In genomic region chr1:24925963-24926362, GRCh38 we compare ENCODE assay signal across 1 cellular context.
TF ChIP-seq lines count a peak whose summit lies in the region.

No MANE protein-coding gene starts in this region.

TF ChIP-seq in IMR-90, 13 proteins besides CTCF, POLR2A, EP300 and RAD21:
- TF ChIP-seq MXI1 (IDR thresholded peaks at IDR 0.05; ENCODE audit: borderline replicate concordance, low read depth, low read length) = no peak
- TF ChIP-seq USF2 (IDR thresholded peaks at IDR 0.05; ENCODE audit: low read depth, low read length) = no peak
- TF ChIP-seq BHLHE40 (IDR thresholded peaks at IDR 0.05; ENCODE audit: low read depth, low read length) = no peak
- no peak for TF ChIP-seq RFX5 (IDR thresholded peaks at IDR 0.05; ENCODE audit: low read depth, low read length)
- TF ChIP-seq CEBPB (IDR thresholded peaks at IDR 0.05; ENCODE audit: low read depth, low read length) = no peak
- no peak for TF ChIP-seq SMC3 (IDR thresholded peaks at IDR 0.05; ENCODE audit: low read depth, low read length)
- TF ChIP-seq ELK1 (IDR thresholded peaks at IDR 0.05; ENCODE audit: borderline replicate concordance, low read depth, low read length) = no peak
- no peak for TF ChIP-seq MAZ (IDR thresholded peaks at IDR 0.05; ENCODE audit: borderline replicate concordance, low read depth, low read length)
- no peak for TF ChIP-seq NFE2L2 (IDR thresholded peaks at IDR 0.05; ENCODE audit: low read depth, low read length)
- no peak for TF ChIP-seq FOS (IDR thresholded peaks at IDR 0.05; ENCODE audit: low read depth, low read length)
- no peak for TF ChIP-seq RCOR1 (IDR thresholded peaks at IDR 0.05; ENCODE audit: insufficient replicate concordance, low read length)
- TF ChIP-seq CHD1 (IDR thresholded peaks at IDR 0.05; ENCODE audit: low read depth, low read length) = no peak
- TF ChIP-seq MAFK (IDR thresholded peaks at IDR 0.05; ENCODE audit: low read depth, low read length) = no peak
